In the genomic region with DNA sequence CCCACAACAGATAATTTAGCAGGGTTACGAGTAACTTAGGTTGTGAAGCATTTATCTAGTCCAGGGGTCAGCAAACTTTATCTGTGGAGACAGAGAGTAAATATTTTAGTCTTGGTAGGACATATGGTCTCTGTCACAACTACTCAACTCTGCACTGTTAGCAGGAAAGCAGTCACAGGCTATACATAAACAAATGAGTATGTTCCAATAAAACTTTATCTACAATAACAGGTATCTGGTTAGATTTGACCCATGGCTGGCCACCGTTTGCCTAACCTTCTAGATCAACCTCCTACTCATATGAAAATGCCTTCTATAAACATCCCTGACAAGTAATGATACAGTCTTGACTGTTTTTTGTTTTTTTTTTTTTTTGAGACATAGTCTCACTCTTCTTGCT, we compare ENCODE assay signal across 1 cellular context.
TF ChIP-seq lines count a peak whose summit lies in the region.

No MANE protein-coding gene starts in this region.

TF ChIP-seq in IMR-90, 13 proteins besides CTCF, POLR2A, EP300 and RAD21 (continued from another document):
- TF ChIP-seq, protein P1, sequence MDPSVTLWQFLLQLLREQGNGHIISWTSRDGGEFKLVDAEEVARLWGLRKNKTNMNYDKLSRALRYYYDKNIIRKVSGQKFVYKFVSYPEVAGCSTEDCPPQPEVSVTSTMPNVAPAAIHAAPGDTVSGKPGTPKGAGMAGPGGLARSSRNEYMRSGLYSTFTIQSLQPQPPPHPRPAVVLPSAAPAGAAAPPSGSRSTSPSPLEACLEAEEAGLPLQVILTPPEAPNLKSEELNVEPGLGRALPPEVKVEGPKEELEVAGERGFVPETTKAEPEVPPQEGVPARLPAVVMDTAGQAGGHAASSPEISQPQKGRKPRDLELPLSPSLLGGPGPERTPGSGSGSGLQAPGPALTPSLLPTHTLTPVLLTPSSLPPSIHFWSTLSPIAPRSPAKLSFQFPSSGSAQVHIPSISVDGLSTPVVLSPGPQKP (IDR thresholded peaks at IDR 0.05; ENCODE audit: borderline replicate concordance, low read depth, low read length) = no peak
- TF ChIP-seq SMC3 (IDR thresholded peaks at IDR 0.05; ENCODE audit: low read depth, low read length) = no peak
- TF ChIP-seq, protein P2, sequence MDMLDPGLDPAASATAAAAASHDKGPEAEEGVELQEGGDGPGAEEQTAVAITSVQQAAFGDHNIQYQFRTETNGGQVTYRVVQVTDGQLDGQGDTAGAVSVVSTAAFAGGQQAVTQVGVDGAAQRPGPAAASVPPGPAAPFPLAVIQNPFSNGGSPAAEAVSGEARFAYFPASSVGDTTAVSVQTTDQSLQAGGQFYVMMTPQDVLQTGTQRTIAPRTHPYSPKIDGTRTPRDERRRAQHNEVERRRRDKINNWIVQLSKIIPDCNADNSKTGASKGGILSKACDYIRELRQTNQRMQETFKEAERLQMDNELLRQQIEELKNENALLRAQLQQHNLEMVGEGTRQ (IDR thresholded peaks at IDR 0.05; ENCODE audit: low read depth, low read length) = no peak
- TF ChIP-seq BHLHE40 (IDR thresholded peaks at IDR 0.05; ENCODE audit: low read depth, low read length) = no peak
TF ChIP-seq in IMR-90: peak in this region for 0.
